21 cellular contexts compared by ENCODE assay signal in the genomic region with DNA sequence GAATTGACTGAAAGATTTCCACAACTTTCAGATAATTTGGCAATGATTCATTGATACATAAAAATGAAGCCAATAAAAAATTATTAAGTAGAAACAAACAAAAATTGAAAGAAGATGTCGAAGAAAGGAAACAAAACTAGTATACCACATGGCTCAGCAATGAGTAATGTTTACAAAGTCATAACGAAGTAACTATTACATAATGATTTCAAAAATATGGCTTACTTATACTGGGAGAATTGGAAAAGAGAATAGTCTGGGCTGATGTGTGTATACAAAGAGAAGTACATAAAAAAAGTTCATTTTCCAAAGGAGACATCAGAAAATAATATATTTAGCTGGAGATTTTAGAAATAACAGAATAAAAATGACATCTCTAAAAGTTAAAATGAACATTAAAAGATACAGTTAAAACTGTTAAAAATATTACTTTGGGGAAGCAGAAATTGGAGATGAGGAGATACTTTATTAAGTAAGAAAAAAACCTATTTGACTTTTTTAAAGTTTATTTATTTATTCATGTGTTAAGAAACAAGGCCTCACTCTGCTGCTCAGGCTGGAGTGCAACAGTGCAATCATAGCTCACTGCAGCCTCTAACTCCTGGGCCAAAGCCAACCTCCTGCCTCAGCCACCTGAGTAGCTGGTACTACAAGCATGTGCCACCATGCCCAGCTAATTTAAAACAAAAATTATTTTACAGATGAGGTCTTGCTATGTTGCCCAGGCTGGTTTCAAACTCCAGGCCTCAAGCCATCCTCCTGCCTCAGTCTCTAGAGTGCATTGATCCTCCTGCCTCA.
A peak's percentile ranks its signal among the peaks of the same experiment; 100 is the strongest.
DNase-seq lines count a peak whose midpoint lies in the region; ATAC-seq and TF ChIP-seq lines count a peak whose summit lies in the region.
"Had no signal": no experiment of that assay in that cellular context is flagged by ENCODE, and none has a peak within 500 bp of the region (broad histone marks: within the 10 kb centered on the region; RNA-seq: fewer than 3 reads in every experiment).

No MANE protein-coding gene starts in this region.

- H3K27ac ChIP-seq in PC-3 (ENCODE audit: low read length): no peak overlapping the region
- H3K27ac ChIP-seq in thyroid gland: no peak overlapping the region
- H3K27ac ChIP-seq: A549; BLaER1 treated with 17β-estradiol and CSF1 and Interleukin-3, amounts not matched to agents 10 nM and 100 nM; GM23248 had no signal

- BruUV-seq in PC-3 (replicated peaks; lab: Mats Ljungman, UMichigan): no TSS peak

- H3K36me3 ChIP-seq in PC-3 (ENCODE audit: low read depth, low read length) (no peaks in the 10 kb centered on the region), thyroid gland (no peaks in the 10 kb centered on the region)
- H3K36me3 ChIP-seq: BE2C; BLaER1 treated with 17β-estradiol and CSF1 and Interleukin-3, amounts not matched to agents 10 nM and 100 nM had no signal

- H3K4me2 ChIP-seq in PC-3 (ENCODE audit: low read length): no peak overlapping the region
- H3K4me2 ChIP-seq: A549; BLaER1 treated with 17β-estradiol and CSF1 and Interleukin-3, amounts not matched to agents 10 nM and 100 nM had no signal

- no peak for TF ChIP-seq CTCF in PC-3 (conservative IDR thresholded peaks at IDR 0.05; ENCODE audit: low read depth, low read length)
- no peak for TF ChIP-seq CTCF in epithelial cell of esophagus (IDR thresholded peaks at IDR 0.05; ENCODE audit: insufficient read depth, low read depth, low read length, missing control alignments)
- no peak for TF ChIP-seq CTCF in thyroid gland (IDR thresholded peaks at IDR 0.05)

- DNase-seq in NCI-H1694 treated with DMSO at 0.1 percent for 48 hours (lab: John Stamatoyannopoulos, UW) (peak; percentile 1), NCI-H1694 (lab: John Stamatoyannopoulos, UW) (no peak), PC-3 (peak; percentile 39), epithelial cell of esophagus (ENCODE audit: low read depth) (peak; percentile 16), thyroid gland (peak; percentile 67 to 75), OCI-M1 (lab: John Stamatoyannopoulos, UW) (no peak)
- DNase-seq: 8988T; ACHN; AML-193; BE2C; CD4-positive, alpha-beta T cell; CD8-positive, alpha-beta memory T cell; DMS79; EL; GF-D8; GM23248; H7; HCEC 1CT had no signal

- H3F3A ChIP-seq in PC-3 (ENCODE audit: low read length, unreplicated experiment): no peaks in the 10 kb centered on the region

- H4K20me1 ChIP-seq in PC-3 (ENCODE audit: low read length): no peaks in the 10 kb centered on the region
- H4K20me1 ChIP-seq: BLaER1 treated with 17β-estradiol and CSF1 and Interleukin-3, amounts not matched to agents 10 nM and 100 nM had no signal

- no peaks in the 10 kb centered on the region for H3K79me2 ChIP-seq in PC-3 (ENCODE audit: low read length)

- no peak overlapping the region for H2AFZ ChIP-seq in PC-3 (ENCODE audit: low read length)
- H2AFZ ChIP-seq: GM23248 had no signal

- ATAC-seq in PC-3: peak; percentile 78
- no peak for ATAC-seq in esophagus mucosa
- ATAC-seq: A549 had no signal

- H3K4me1 ChIP-seq in PC-3 (ENCODE audit: insufficient read depth, low read length) (peaks cover 5% of the 10 kb centered on the region), thyroid gland (peaks cover 0 to 10% of the 10 kb centered on the region in 2 donors)
- H3K4me1 ChIP-seq: A549; BE2C; BLaER1 treated with 17β-estradiol and CSF1 and Interleukin-3, amounts not matched to agents 10 nM and 100 nM had no signal

- CTCF ChIA-PET in PC-3 (lab: Charles Lee): no interaction called here

- intact Hi-C loops in PC-3 (cut with micrococcal nuclease): no loop called here
- intact Hi-C loops in thyroid gland (cut with DNase I): no loop called here

- no peaks in the 10 kb centered on the region for H3K9me2 ChIP-seq in PC-3 (replicated peaks; ENCODE audit: low read length)

- H3K27me3 ChIP-seq in PC-3 (ENCODE audit: low read length) (no peaks in the 10 kb centered on the region), thyroid gland (no peaks in the 10 kb centered on the region)
- H3K27me3 ChIP-seq: BE2C; BLaER1 treated with 17β-estradiol and CSF1 and Interleukin-3, amounts not matched to agents 10 nM and 100 nM had no signal

- POLR2A ChIA-PET in PC-3 (lab: Charles Lee; ENCODE audit: unreplicated experiment): no interaction called here

- no peak overlapping the region for H3K9ac ChIP-seq in PC-3 (ENCODE audit: low read length)
- H3K9ac ChIP-seq: BLaER1 treated with 17β-estradiol and CSF1 and Interleukin-3, amounts not matched to agents 10 nM and 100 nM; GM23248 had no signal

- no peak for TF ChIP-seq POLR2A in thyroid gland (IDR thresholded peaks at IDR 0.05)

- H3K9me3 ChIP-seq in PC-3 (ENCODE audit: low read length) (no peaks in the 10 kb centered on the region), thyroid gland (no peaks in the 10 kb centered on the region)
- H3K9me3 ChIP-seq: A549; BE2C; BLaER1 treated with 17β-estradiol and CSF1 and Interleukin-3, amounts not matched to agents 10 nM and 100 nM had no signal

- 89 to 90% methylated on average over 2 of the region's 2 CpGs for WGBS in thyroid gland, 2 donors

- H3K4me3 ChIP-seq in PC-3 (ENCODE audit: low read length): no peak overlapping the region
- H3K4me3 ChIP-seq in epithelial cell of esophagus (ENCODE audit: low read length): no peak overlapping the region
- no peak overlapping the region for H3K4me3 ChIP-seq in thyroid gland (replicated peaks in 1 of 3)
- H3K4me3 ChIP-seq: A549; BLaER1 treated with 17β-estradiol and CSF1 and Interleukin-3, amounts not matched to agents 10 nM and 100 nM; GM23248 had no signal

Comparison
In these comparisons a context has a peak if more than half of its experiments do, and no peak if none do; other contexts are left out.
1. DNase-seq: peak in NCI-H1694 treated with DMSO at 0.1 percent for 48 hours (single experiment), PC-3 (single experiment), epithelial cell of esophagus (single experiment) and thyroid gland (2 of 2); none in NCI-H1694 (single experiment) and OCI-M1 (single experiment).